8 cellular contexts compared by ENCODE assay signal in the genomic region with DNA sequence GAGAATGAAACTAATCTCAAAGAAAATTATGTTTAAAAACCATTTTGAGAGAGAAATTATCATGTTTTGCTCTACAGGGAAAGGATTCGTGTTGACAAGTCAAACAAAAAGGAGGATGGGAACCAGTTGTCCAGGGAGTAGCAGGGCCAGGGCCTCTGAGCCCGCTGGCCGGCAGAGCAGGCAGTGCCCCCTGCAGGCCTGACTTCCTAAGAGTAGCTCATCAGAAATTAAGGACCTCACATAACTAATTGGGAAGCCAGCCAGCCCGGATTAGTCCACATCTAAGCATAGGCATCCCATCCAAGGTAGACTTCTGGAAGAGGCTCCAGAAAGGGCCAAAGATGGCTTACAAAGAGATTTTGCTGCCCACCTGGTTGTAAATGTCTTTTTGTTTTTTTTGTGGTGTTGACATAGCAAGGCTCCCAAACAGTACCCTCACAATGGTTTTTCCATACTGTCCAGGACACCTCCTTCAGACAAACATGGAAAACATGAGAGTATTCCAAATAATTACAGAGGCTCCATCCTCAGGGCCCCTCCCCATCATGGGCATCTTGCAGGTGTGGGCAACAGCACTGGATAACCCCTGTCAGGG.
DNase-seq lines count a peak whose midpoint lies in the region; ATAC-seq, FAIRE-seq and TF ChIP-seq lines count a peak whose summit lies in the region.

No MANE protein-coding gene starts in this region.

- ATAC-seq in HG02642 (IDR thresholded peaks at IDR 0.05; ENCODE audit: poor library complexity, unreplicated experiment) (peak; percentile 62), HG03045 (IDR thresholded peaks at IDR 0.05; ENCODE audit: unreplicated experiment) (no peak)

- H4K20me1 ChIP-seq in astrocyte (ENCODE audit: insufficient read depth, low read length): no peaks in the 10 kb centered on the region

- FAIRE-seq in astrocyte (lab: Jason Lieb, UNC): no peak

- no peak overlapping the region for H3K27ac Mint-ChIP-seq in astrocyte (ENCODE audit: unreplicated experiment)

- no peak overlapping the region for H3K4me2 ChIP-seq in astrocyte (ENCODE audit: low read length)

- H3K79me2 ChIP-seq in astrocyte (ENCODE audit: insufficient read depth, low read length): no peaks in the 10 kb centered on the region

- H3K9me3 Mint-ChIP-seq in astrocyte (ENCODE audit: unreplicated experiment): peaks cover 2% of the 10 kb centered on the region

- H3K4me1 ChIP-seq in Peyer's patch: peaks cover 0 to 8% (median 0%) of the 10 kb centered on the region in 4 donors
- peaks cover 4% of the 10 kb centered on the region for H3K4me1 ChIP-seq in astrocyte (ENCODE audit: insufficient read depth, low read length)

- no peaks in the 10 kb centered on the region for H3K9me3 ChIP-seq in Peyer's patch
- no peaks in the 10 kb centered on the region for H3K9me3 ChIP-seq in astrocyte (ENCODE audit: insufficient read depth, low read depth, low read length)

- TF ChIP-seq CTCF in Peyer's patch (IDR thresholded peaks at IDR 0.05) (peak in 4 of 6 experiments; percentile 39 to 48 (median 40)), astrocyte (IDR thresholded peaks at IDR 0.05; ENCODE audit: insufficient read depth, low read depth, low read length) (peak; percentile 26)

- peaks cover 24% of the 10 kb centered on the region for H3K4me1 Mint-ChIP-seq in astrocyte (ENCODE audit: low read depth, unreplicated experiment)

- H3K36me3 ChIP-seq in Peyer's patch: no peaks in the 10 kb centered on the region
- H3K36me3 ChIP-seq in astrocyte (ENCODE audit: insufficient read depth, low read length): no peaks in the 10 kb centered on the region

- H3K27me3 Mint-ChIP-seq in astrocyte (ENCODE audit: low read depth, unreplicated experiment): no peaks in the 10 kb centered on the region

- no peak overlapping the region for H3K9ac ChIP-seq in astrocyte (ENCODE audit: low read length)

- no peak overlapping the region for H2AFZ ChIP-seq in astrocyte (ENCODE audit: low read depth, low read length)

- H3K4me3 Mint-ChIP-seq in astrocyte (ENCODE audit: unreplicated experiment): no peak overlapping the region

- H3K27me3 ChIP-seq in Peyer's patch: no peaks in the 10 kb centered on the region
- no peaks in the 10 kb centered on the region for H3K27me3 ChIP-seq in astrocyte (ENCODE audit: insufficient read depth, low read length)

- H3K36me3 Mint-ChIP-seq in astrocyte (ENCODE audit: low read depth, unreplicated experiment): no peaks in the 10 kb centered on the region

- DNase-seq in COLO829 (ENCODE audit: low spot score): peak; percentile 55
- DNase-seq in Peyer's patch: peak; percentile 17 to 67 (median 51)
- no peak for DNase-seq in astrocyte (ENCODE audit: low read depth)
- peak; percentile 15 for DNase-seq in hepatic stellate cell (ENCODE audit: low spot score)
- peak; percentile 3 for DNase-seq in stimulated activated CD4-positive, alpha-beta T cell treated with anti-CD3 and anti-CD28 coated beads, Interleukin-1b, Interleukin-23, amount 100 ng/mL, for 48 hours
- no peak for DNase-seq in NCI-H226

- H3K4me3 ChIP-seq in Peyer's patch: no peak overlapping the region
- no peak overlapping the region for H3K4me3 ChIP-seq in astrocyte (ENCODE audit: insufficient read depth, low read depth, low read length)

- H3K27ac ChIP-seq in Peyer's patch (no peak overlapping the region), astrocyte (ENCODE audit: low read depth, low read length) (no peak overlapping the region)

- TF ChIP-seq POLR2A in Peyer's patch (IDR thresholded peaks at IDR 0.05): no peak

Comparison
In these comparisons a context has a peak if more than half of its experiments do, and no peak if none do; other contexts are left out.
1. DNase-seq: peak in COLO829 (single experiment), Peyer's patch (3 of 3), hepatic stellate cell (single experiment) and stimulated activated CD4-positive, alpha-beta T cell treated with anti-CD3 and anti-CD28 coated beads, Interleukin-1b, Interleukin-23, amount 100 ng/mL, for 48 hours (single experiment); none in astrocyte (single experiment) and NCI-H226 (single experiment).